Comparison of ENCODE assay signal across 21 cellular contexts in the genomic region with DNA sequence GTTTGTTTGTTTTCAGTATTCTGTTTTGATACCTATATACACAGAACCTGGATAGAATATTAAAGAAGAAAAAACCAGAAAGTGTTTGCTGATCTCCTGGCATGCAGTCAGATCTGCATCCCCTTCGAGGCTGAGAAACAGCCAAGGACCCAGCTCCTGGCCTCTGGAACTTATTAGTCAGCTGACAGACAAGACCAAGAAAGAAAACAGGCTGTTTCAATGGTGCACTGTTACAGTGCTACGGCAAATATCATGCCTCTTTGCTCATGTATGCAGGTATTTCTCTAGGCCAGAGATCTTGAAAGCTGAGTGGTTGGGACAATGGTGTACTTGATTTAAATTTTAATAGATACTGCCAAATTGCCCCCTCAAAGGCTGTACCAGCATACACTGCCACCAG.
DNase-seq lines count a peak whose midpoint lies in the region.
"Had no signal": no experiment of that assay in that cellular context is flagged by ENCODE, and none has a peak within 500 bp of the region (broad histone marks: within the 10 kb centered on the region; RNA-seq: fewer than 3 reads in every experiment).

No MANE protein-coding gene starts in this region.

- peak overlapping the region; percentile 95 for H3K27ac Mint-ChIP-seq in activated T-cell treated with anti-CD3 and anti-CD28 coated beads, Interleukin-2, amount 50 U/mL, for 24 hours
- H3K27ac Mint-ChIP-seq in activated T-helper 2 cell treated with anti-CD3 and anti-CD28 coated beads, Interferon-gamma antibody, Interleukin-2, Interleukin-4, amounts not matched to agents 10 μg/mL and 5 μg/mL and 100 μg/mL, durations not matched to agents 14 hours and 24 hours and 36 hours, result peak overlapping the region; percentile 89
- H3K27ac Mint-ChIP-seq: CD14-positive monocyte, WTC11 had no signal

- peaks cover 6% of the 10 kb centered on the region for H3K27me3 Mint-ChIP-seq in activated T-cell treated with anti-CD3 and anti-CD28 coated beads, Interleukin-2, amount 50 U/mL, for 24 hours
- no peaks in the 10 kb centered on the region for H3K27me3 Mint-ChIP-seq in activated T-helper 2 cell treated with anti-CD3 and anti-CD28 coated beads, Interferon-gamma antibody, Interleukin-2, Interleukin-4, amounts not matched to agents 10 μg/mL and 5 μg/mL and 100 μg/mL, durations not matched to agents 14 hours and 24 hours and 36 hours (ENCODE audit: low read depth)

- intact Hi-C loops in activated T-helper 2 cell treated with anti-CD3 and anti-CD28 coated beads, Interferon-gamma antibody, Interleukin-2, Interleukin-4, amounts not matched to agents 10 μg/mL and 5 μg/mL and 100 μg/mL, durations not matched to agents 14 hours and 24 hours and 36 hours (cut with micrococcal nuclease), result loop anchor here (10.0 kb wide), 1 partner anchor 759 kb away; no protein-coding TSS in a partner anchor

- peaks cover 58% of the 10 kb centered on the region for H3K4me1 Mint-ChIP-seq in activated T-cell treated with anti-CD3 and anti-CD28 coated beads, Interleukin-2, amount 50 U/mL, for 24 hours (ENCODE audit: low read depth)
- H3K4me1 Mint-ChIP-seq in activated T-helper 2 cell treated with anti-CD3 and anti-CD28 coated beads, Interferon-gamma antibody, Interleukin-2, Interleukin-4, amounts not matched to agents 10 μg/mL and 5 μg/mL and 100 μg/mL, durations not matched to agents 14 hours and 24 hours and 36 hours (ENCODE audit: low read depth), result peaks cover 35% of the 10 kb centered on the region
- H3K4me1 Mint-ChIP-seq: central memory CD8-positive, alpha-beta T cell had no signal

- H3K9me3 Mint-ChIP-seq in activated T-cell treated with anti-CD3 and anti-CD28 coated beads, Interleukin-2, amount 50 U/mL, for 24 hours, result peaks cover 8% of the 10 kb centered on the region
- peaks cover 19% of the 10 kb centered on the region for H3K9me3 Mint-ChIP-seq in activated T-helper 2 cell treated with anti-CD3 and anti-CD28 coated beads, Interferon-gamma antibody, Interleukin-2, Interleukin-4, amounts not matched to agents 10 μg/mL and 5 μg/mL and 100 μg/mL, durations not matched to agents 14 hours and 24 hours and 36 hours
- H3K9me3 Mint-ChIP-seq: central memory CD8-positive, alpha-beta T cell had no signal

- in situ Hi-C loops in ACHN (cut with HindIII; ENCODE audit: low pct_ligation_motif_present, low pct_unique_long_range_greater_than_20kb, low sequenced_read_pairs), result no loop called here

- H3K36me3 Mint-ChIP-seq in activated T-cell treated with anti-CD3 and anti-CD28 coated beads, Interleukin-2, amount 50 U/mL, for 24 hours (ENCODE audit: low read depth), result no peaks in the 10 kb centered on the region
- peaks cover 4% of the 10 kb centered on the region for H3K36me3 Mint-ChIP-seq in activated T-helper 2 cell treated with anti-CD3 and anti-CD28 coated beads, Interferon-gamma antibody, Interleukin-2, Interleukin-4, amounts not matched to agents 10 μg/mL and 5 μg/mL and 100 μg/mL, durations not matched to agents 14 hours and 24 hours and 36 hours (ENCODE audit: low read depth)
- H3K36me3 Mint-ChIP-seq: CD14-positive monocyte had no signal

- DNase-seq in activated T-cell treated with anti-CD3 and anti-CD28 coated beads, Interleukin-2, amount 50 U/mL, for 24 hours, result peak; percentile 30
- no peak for DNase-seq in activated T-cell treated with anti-CD3 and anti-CD28 coated beads, Interleukin-2, amount 50 U/mL, for 48 hours
- peak; percentile 42 for DNase-seq in NCI-H345 (lab: John Stamatoyannopoulos, UW)
- no peak for DNase-seq in activated T-helper 2 cell treated with anti-CD3 and anti-CD28 coated beads, Interferon-gamma antibody, Interleukin-2, Interleukin-4, amounts not matched to agents 10 μg/mL and 5 μg/mL and 100 μg/mL, durations not matched to agents 14 hours and 24 hours and 36 hours (ENCODE audit: low spot score)
- peak; percentile 41 for DNase-seq in iris pigment epithelial cell (ENCODE audit: low read depth)
- DNase-seq in ACHN, result no peak
- no peak for DNase-seq in SK-N-DZ (ENCODE audit: low spot score)
- DNase-seq: activated gamma-delta T cell treated with Interleukin-2 at 50 U/mL for 16 hours, aorta, Calu3, DND-41, dorsolateral prefrontal cortex, NCI-H1092 treated with DMSO at 0.1 percent for 48 hours, NCI-H1930, OCI-M1, posterior cingulate gyrus, Right ventricle myocardium superior had no signal

- H3K4me3 Mint-ChIP-seq in activated T-cell treated with anti-CD3 and anti-CD28 coated beads, Interleukin-2, amount 50 U/mL, for 24 hours, result no peak overlapping the region
- no peak overlapping the region for H3K4me3 Mint-ChIP-seq in activated T-helper 2 cell treated with anti-CD3 and anti-CD28 coated beads, Interferon-gamma antibody, Interleukin-2, Interleukin-4, amounts not matched to agents 10 μg/mL and 5 μg/mL and 100 μg/mL, durations not matched to agents 14 hours and 24 hours and 36 hours (ENCODE audit: low read depth)
- H3K4me3 Mint-ChIP-seq: CD14-positive monocyte; central memory CD8-positive, alpha-beta T cell; neural crest cell; WTC11 had no signal

Comparison
In these comparisons a context has a peak if more than half of its experiments do, and no peak if none do; other contexts are left out.
1. DNase-seq: peak in activated T-cell treated with anti-CD3 and anti-CD28 coated beads, Interleukin-2, amount 50 U/mL, for 24 hours (single experiment), NCI-H345 (single experiment) and iris pigment epithelial cell (single experiment); none in activated T-cell treated with anti-CD3 and anti-CD28 coated beads, Interleukin-2, amount 50 U/mL, for 48 hours (0 of 2), activated T-helper 2 cell treated with anti-CD3 and anti-CD28 coated beads, Interferon-gamma antibody, Interleukin-2, Interleukin-4, amounts not matched to agents 10 μg/mL and 5 μg/mL and 100 μg/mL, durations not matched to agents 14 hours and 24 hours and 36 hours (single experiment), ACHN (single experiment) and SK-N-DZ (single experiment).